18 cellular contexts compared by ENCODE assay signal in genomic region chr14:32072701-32073100, GRCh38. TPM values are rescaled to one million over a fixed set of nuclear protein-coding genes. Genes with fewer than 3 reads are reported as not detected.
A peak's percentile ranks its signal among the peaks of the same experiment; 100 is the strongest.
DNase-seq lines count a peak whose midpoint lies in the region; ATAC-seq and TF ChIP-seq lines count a peak whose summit lies in the region.
"Had no signal": no experiment of that assay in that cellular context is flagged by ENCODE, and none has a peak within 500 bp of the region (broad histone marks: within the 10 kb centered on the region; RNA-seq: fewer than 3 reads in every experiment).

No MANE protein-coding gene starts in this region.

- intact Hi-C loops in cardiac septum (cut with DNase I): loop anchor here (2.0 kb wide), 1 partner anchor 180 kb away; no protein-coding TSS in a partner anchor

- no peaks in the 10 kb centered on the region for H3K36me3 Mint-ChIP-seq in activated CD8-positive, alpha-beta memory T cell treated with anti-CD3 and anti-CD28 coated beads, Interleukin-2, amount 10 ng/mL, durations not matched to agents 7 days and 5 days

- DNase-seq in right atrium auricular region (ENCODE audit: low spot score): no peak
- DNase-seq in cardiac septum (ENCODE audit: low spot score): no peak
- peak; percentile 63 for DNase-seq in NCI-H69 (lab: John Stamatoyannopoulos, UW)
- no peak for DNase-seq in tibial nerve (ENCODE audit: low spot score in 2 of 2)
- no peak for DNase-seq in activated CD8-positive, alpha-beta memory T cell treated with anti-CD3 and anti-CD28 coated beads, Interleukin-2, amount 10 ng/mL, durations not matched to agents 7 days and 5 days
- DNase-seq: 8988T; Caco-2; CD8-positive, alpha-beta T cell; DMS53; GM23248; IMR-90 had no signal

- ATAC-seq in gastroesophageal sphincter (no peak), GM19328 (IDR thresholded peaks at IDR 0.05; ENCODE audit: unreplicated experiment) (no peak), HG03097 (IDR thresholded peaks at IDR 0.05; ENCODE audit: low FRiP score, unreplicated experiment) (no peak)
- ATAC-seq in activated CD8-positive, alpha-beta memory T cell treated with anti-CD3 and anti-CD28 coated beads, Interleukin-2, amount 10 ng/mL, durations not matched to agents 7 days and 5 days: no peak
- ATAC-seq: CD8-positive, alpha-beta T cell; GM12878; HCT116 had no signal

- H3K4me3 Mint-ChIP-seq in activated CD8-positive, alpha-beta memory T cell treated with anti-CD3 and anti-CD28 coated beads, Interleukin-2, amount 10 ng/mL, durations not matched to agents 7 days and 5 days: no peak overlapping the region
- H3K4me3 Mint-ChIP-seq: B cell; CD8-positive, alpha-beta T cell had no signal

- H3K4me1 ChIP-seq in right atrium auricular region: peaks cover 0 to 25% of the 10 kb centered on the region in 2 donors
- H3K4me1 ChIP-seq in gastroesophageal sphincter: peaks cover 0 to 37% (median 12%) of the 10 kb centered on the region in 3 donors
- H3K4me1 ChIP-seq in tibial nerve: peaks cover 0 to 37% (median 10%) of the 10 kb centered on the region in 4 donors

- H3K9me3 ChIP-seq in right atrium auricular region (no peaks in the 10 kb centered on the region), gastroesophageal sphincter (no peaks in the 10 kb centered on the region), tibial nerve (no peaks in the 10 kb centered on the region)
- H3K9me3 ChIP-seq: Caco-2 had no signal

- TF ChIP-seq CTCF in right atrium auricular region (IDR thresholded peaks at IDR 0.05) (no peak), gastroesophageal sphincter (IDR thresholded peaks at IDR 0.05) (no peak), tibial nerve (IDR thresholded peaks at IDR 0.05) (no peak)

- H3K4me3 ChIP-seq in right atrium auricular region (no peak overlapping the region), gastroesophageal sphincter (no peak overlapping the region), tibial nerve (no peak overlapping the region)
- H3K4me3 ChIP-seq: GM12878, GM23248 had no signal

- no peaks in the 10 kb centered on the region for H3K27me3 ChIP-seq in right atrium auricular region
- no peaks in the 10 kb centered on the region for H3K27me3 ChIP-seq in gastroesophageal sphincter
- H3K27me3 ChIP-seq in tibial nerve: no peaks in the 10 kb centered on the region

- H3K36me3 ChIP-seq in right atrium auricular region (no peaks in the 10 kb centered on the region), gastroesophageal sphincter (no peaks in the 10 kb centered on the region), tibial nerve (no peaks in the 10 kb centered on the region)

- H3K27ac ChIP-seq in right atrium auricular region (peak overlapping the region; percentile 41 to 42), gastroesophageal sphincter (peak overlapping the region; percentile 30 to 99 (median 39)), tibial nerve (peak overlapping the region in 3 of 4 donors; percentile 15 to 68 (median 27))
- H3K27ac ChIP-seq: C4-2B, GM23248 had no signal

- peaks cover 5% of the 10 kb centered on the region for H3K4me1 Mint-ChIP-seq in activated CD8-positive, alpha-beta memory T cell treated with anti-CD3 and anti-CD28 coated beads, Interleukin-2, amount 10 ng/mL, durations not matched to agents 7 days and 5 days

- TF ChIP-seq EP300 in gastroesophageal sphincter (IDR thresholded peaks at IDR 0.05) (no peak), tibial nerve (IDR thresholded peaks at IDR 0.05) (no peak)

- no peaks in the 10 kb centered on the region for H3K9me3 Mint-ChIP-seq in activated CD8-positive, alpha-beta memory T cell treated with anti-CD3 and anti-CD28 coated beads, Interleukin-2, amount 10 ng/mL, durations not matched to agents 7 days and 5 days (ENCODE audit: low read depth)
- H3K9me3 Mint-ChIP-seq: CD8-positive, alpha-beta T cell had no signal

- no peak overlapping the region for H3K27ac Mint-ChIP-seq in activated CD8-positive, alpha-beta memory T cell treated with anti-CD3 and anti-CD28 coated beads, Interleukin-2, amount 10 ng/mL, durations not matched to agents 7 days and 5 days
- H3K27ac Mint-ChIP-seq: B cell; CD8-positive, alpha-beta T cell had no signal

- TF ChIP-seq POLR2A in gastroesophageal sphincter (IDR thresholded peaks at IDR 0.05): no peak
- TF ChIP-seq POLR2A in tibial nerve (IDR thresholded peaks at IDR 0.05): no peak

- peaks cover 18% of the 10 kb centered on the region for H3K27me3 Mint-ChIP-seq in activated CD8-positive, alpha-beta memory T cell treated with anti-CD3 and anti-CD28 coated beads, Interleukin-2, amount 10 ng/mL, durations not matched to agents 7 days and 5 days
- H3K27me3 Mint-ChIP-seq: B cell had no signal

- CTCF ChIA-PET in activated CD8-positive, alpha-beta memory T cell treated with anti-CD3 and anti-CD28 coated beads, Interleukin-2, amount 10 ng/mL, durations not matched to agents 7 days and 5 days (lab: Charles Lee): interaction anchor here (0.6 to 11.7 kb wide), 9 partner anchors 8 to 563 kb away, joined by 3 to 129 read pairs (median 4); no protein-coding TSS in a partner anchor

- 11 to 28% methylated on average over 1 of the region's 1 CpG for WGBS in gastroesophageal sphincter (ENCODE audit: low coverage in 1 of 2), 2 donors
- WGBS in tibial nerve, 2 donors: 45 to 46% methylated on average over 1 of the region's 1 CpG

RNA-seq across cellular contexts. Expression of gene ARHGAP5, which starts 4.4 kb away (rescaled TPM):
- total RNA-seq in right atrium auricular region (100 to 1,000 TPM; 145 to 160 TPM), cardiac septum (253 TPM), gastroesophageal sphincter (100 to 1,000 TPM; 196 to 265 (median 239) TPM), tibial nerve (100 to 1,000 TPM in 3 of 4 donors, 10 to 100 TPM in 1; 85.8 to 167 (median 104) TPM)
- 10 to 100 TPM; 25.8 to 29.4 TPM for total RNA-seq in activated CD8-positive, alpha-beta memory T cell treated with anti-CD3 and anti-CD28 coated beads, Interleukin-2, amount 10 ng/mL, durations not matched to agents 7 days and 5 days
